Comparison of ENCODE assay signal across 8 cellular contexts in genomic region chr6:26553739-26554668, GRCh38. TPM values are rescaled to one million over a fixed set of nuclear protein-coding genes. Genes with fewer than 3 reads are reported as not detected.
A peak's percentile ranks its signal among the peaks of the same experiment; 100 is the strongest.
DNase-seq lines count a peak whose midpoint lies in the region; ATAC-seq and TF ChIP-seq lines count a peak whose summit lies in the region.

No MANE protein-coding gene starts in this region.

- H3K4me3 ChIP-seq in HUES64 (ENCODE audit: low read length) (peak overlapping the region; percentile 81), OCI-LY3 (ENCODE audit: low read length) (peak overlapping the region; percentile 84), esophagus squamous epithelium (peak overlapping the region; percentile 27 to 68 (median 54))

- TF ChIP-seq CTCF in OCI-LY3 (IDR thresholded peaks at IDR 0.05; ENCODE audit: low read depth, low read length): no peak
- TF ChIP-seq CTCF in esophagus squamous epithelium (IDR thresholded peaks at IDR 0.05): no peak

- peaks cover 0 to 2% (median 0%) of the 10 kb centered on the region in 9 donors for H3K9me3 Mint-ChIP-seq in naive thymus-derived CD8-positive, alpha-beta T cell

- no peaks in the 10 kb centered on the region for H3K27me3 ChIP-seq in HUES64 (ENCODE audit: insufficient read depth, low read length)
- no peaks in the 10 kb centered on the region for H3K27me3 ChIP-seq in OCI-LY3 (ENCODE audit: low read depth, low read length)
- H3K27me3 ChIP-seq in esophagus squamous epithelium: no peaks in the 10 kb centered on the region

- POLR2A ChIA-PET in naive thymus-derived CD8-positive, alpha-beta T cell (lab: Charles Lee): interaction anchor here (0.6 to 5.5 kb wide), 17 partner anchors 9 to 382 kb away, joined by 3 to 82 read pairs (median 7); partner anchors contain the start of gene HMGN4

- H3K27me3 Mint-ChIP-seq in naive thymus-derived CD8-positive, alpha-beta T cell: peaks cover 0 to 2% (median 0%) of the 10 kb centered on the region in 5 donors

- H3K36me3 Mint-ChIP-seq in naive thymus-derived CD8-positive, alpha-beta T cell: peaks cover 0 to 2% (median 0%) of the 10 kb centered on the region in 3 donors

- H3K36me3 ChIP-seq in HUES64 (ENCODE audit: insufficient read depth, low read length): no peaks in the 10 kb centered on the region
- no peaks in the 10 kb centered on the region for H3K36me3 ChIP-seq in OCI-LY3 (replicated peaks; ENCODE audit: low read depth, low read length)
- H3K36me3 ChIP-seq in esophagus squamous epithelium: no peaks in the 10 kb centered on the region

- H3K27ac ChIP-seq in HUES64 (ENCODE audit: low read depth, low read length) (no peak overlapping the region), OCI-LY3 (ENCODE audit: low read length) (peak overlapping the region; percentile 100), esophagus squamous epithelium (peak overlapping the region; percentile 35 to 89 (median 87))

- H4K20me1 ChIP-seq in OCI-LY3 (ENCODE audit: insufficient read depth, low read length): no peaks in the 10 kb centered on the region

- no peak for TF ChIP-seq POLR2A in esophagus squamous epithelium (IDR thresholded peaks at IDR 0.05)

- H3K79me2 ChIP-seq in OCI-LY3 (ENCODE audit: low read length): no peaks in the 10 kb centered on the region

- peak; percentile 41 for ATAC-seq in GM19395 (IDR thresholded peaks at IDR 0.05; ENCODE audit: unreplicated experiment)
- peak; percentile 42 to 52 for ATAC-seq in naive thymus-derived CD8-positive, alpha-beta T cell

- H3K4me1 Mint-ChIP-seq in naive thymus-derived CD8-positive, alpha-beta T cell: peaks cover 11 to 26% (median 19%) of the 10 kb centered on the region in 4 donors

- no peak overlapping the region for H3K4me3 Mint-ChIP-seq in naive thymus-derived CD8-positive, alpha-beta T cell

- H3K27ac Mint-ChIP-seq in naive thymus-derived CD8-positive, alpha-beta T cell: peak overlapping the region in 1 of 10 donors; percentile 17

- DNase-seq in Ammon's horn (ENCODE audit: low spot score) (peak; percentile 73), activated T-cell treated with anti-CD3 and anti-CD28 coated beads for 48 hours (ENCODE audit: low read depth) (peak; percentile 73), esophagus squamous epithelium (lab: John Stamatoyannopoulos, UW) (no peak)
- DNase-seq in naive thymus-derived CD8-positive, alpha-beta T cell: peak; percentile 49 to 93 (median 77)
- DNase-seq in stimulated activated naive CD4-positive, alpha-beta T cell (lab: John Stamatoyannopoulos, UW): peak; percentile 62 to 87 (median 73)

- H3K4me2 ChIP-seq in OCI-LY3 (ENCODE audit: low read length): peak overlapping the region; percentile 98

- H3K4me1 ChIP-seq in HUES64 (ENCODE audit: insufficient read depth, low read length) (peaks cover 7% of the 10 kb centered on the region; the same call in 1 of the 2 replicates), OCI-LY3 (ENCODE audit: low read length) (peaks cover 46% of the 10 kb centered on the region), esophagus squamous epithelium (peaks cover 6 to 42% (median 18%) of the 10 kb centered on the region in 3 donors)

- 1% methylated on average over 19 of the region's 19 CpGs for WGBS in HUES64
- WGBS in esophagus squamous epithelium, 2 donors: 1 to 2% methylated on average over 19 of the region's 19 CpGs

- H3K9ac ChIP-seq in HUES64 (ENCODE audit: low read depth, low read length) (peak overlapping the region; percentile 31; the same call in 1 of the 2 replicates), OCI-LY3 (ENCODE audit: low read length) (peak overlapping the region; percentile 96)

- intact Hi-C loops in esophagus squamous epithelium (cut with DNase I): no loop called here

- H2AFZ ChIP-seq in OCI-LY3 (ENCODE audit: low read depth, low read length): peak overlapping the region; percentile 47

- no peaks in the 10 kb centered on the region for H3K9me3 ChIP-seq in HUES64 (ENCODE audit: insufficient read depth, low read depth, low read length)
- H3K9me3 ChIP-seq in OCI-LY3 (ENCODE audit: insufficient read depth, low read length): no peaks in the 10 kb centered on the region
- no peaks in the 10 kb centered on the region for H3K9me3 ChIP-seq in esophagus squamous epithelium

RNA-seq across cellular contexts. Expression of gene HMGN4, which starts 15.8 kb away (rescaled TPM):
- polyA plus RNA-seq in HUES64 (2013, experiment 1 of 2): 38.3 TPM
- polyA plus RNA-seq in HUES64 (2013, experiment 2 of 2): 55.0 TPM
- total RNA-seq in esophagus squamous epithelium: 10 to 100 TPM; 18.1 to 53.2 (median 36.7) TPM
- total RNA-seq in naive thymus-derived CD8-positive, alpha-beta T cell: 10 to 100 TPM; 73.3 to 77.5 TPM
- 100 to 1,000 TPM; 110 to 183 (median 151) TPM for polyA plus RNA-seq in naive thymus-derived CD8-positive, alpha-beta T cell

RNA-seq across cellular contexts. Expression of gene ABT1, which starts 42.7 kb away (rescaled TPM):
- polyA plus RNA-seq in HUES64 (2013, experiment 1 of 2): 17.3 TPM
- polyA plus RNA-seq in HUES64 (2013, experiment 2 of 2): 19.7 TPM
- 10 to 100 TPM; 16.0 to 23.5 (median 17.1) TPM for total RNA-seq in esophagus squamous epithelium
- total RNA-seq in naive thymus-derived CD8-positive, alpha-beta T cell: 10 to 100 TPM; 41.8 to 43.1 TPM
- 10 to 100 TPM; 36.7 to 43.6 (median 39.9) TPM for polyA plus RNA-seq in naive thymus-derived CD8-positive, alpha-beta T cell

RNA-seq across cellular contexts. Expression of gene BTN1A1, which starts 53.9 kb away (rescaled TPM):
- polyA plus RNA-seq in HUES64 (2013, experiment 1 of 2): 0.15 TPM
- polyA plus RNA-seq in HUES64 (2013, experiment 2 of 2): 0.25 TPM
- total RNA-seq in esophagus squamous epithelium: not detected
- not detected for total RNA-seq in naive thymus-derived CD8-positive, alpha-beta T cell
- polyA plus RNA-seq in naive thymus-derived CD8-positive, alpha-beta T cell: not detected
